In genomic region chr7:44261239-44261638, GRCh38 we compare ENCODE assay signal across 21 cellular contexts.
DNase-seq lines count a peak whose midpoint lies in the region; ATAC-seq, FAIRE-seq and TF ChIP-seq lines count a peak whose summit lies in the region.
"Had no signal": no experiment of that assay in that cellular context is flagged by ENCODE, and none has a peak within 500 bp of the region (broad histone marks: within the 10 kb centered on the region; RNA-seq: fewer than 3 reads in every experiment).

No MANE protein-coding gene starts in this region.

- no peak for FAIRE-seq in K562 (lab: Jason Lieb, UNC)
- FAIRE-seq: A549 had no signal

- H3K36me3 ChIP-seq in K562 (ENCODE audit: control insufficient read depth, insufficient read depth, low read length): no peaks in the 10 kb centered on the region
- H3K36me3 ChIP-seq: colonic mucosa, neutrophil had no signal

- peaks cover 33 to 43% of the 10 kb centered on the region in 2 experiments for H3K27me3 ChIP-seq in K562 (ENCODE audit: control insufficient read depth in 2 of 2, insufficient read depth in 2 of 2, low read length in 2 of 2)
- H3K27me3 ChIP-seq: body of pancreas, colonic mucosa, neutrophil had no signal

- DNase-seq in stimulated activated naive CD8-positive, alpha-beta T cell treated with anti-CD3 and anti-CD28 coated beads, Interleukin-15, Interleukin-2, amounts not matched to agents 100 U/mL and 50 U/mL, for 24 hours: peak; percentile 23
- DNase-seq in stimulated activated naive CD8-positive, alpha-beta T cell treated with anti-CD3 and anti-CD28 coated beads, Interleukin-15, amount 100 ng/mL, for 72 hours: no peak
- peak; percentile 80 to 86 for DNase-seq in NCI-H524 (lab: John Stamatoyannopoulos, UW)
- DNase-seq in K562 (ENCODE audit: extremely low read depth in 1 of 4, low spot score in 3 of 4): no peak
- no peak for DNase-seq in mesenteric fat pad (ENCODE audit: low spot score)
- no peak for DNase-seq in posterior vena cava (ENCODE audit: low spot score)
- DNase-seq in Ammon's horn (ENCODE audit: low spot score): no peak
- DNase-seq in cortex of kidney (lab: John Stamatoyannopoulos, UW): no peak
- DNase-seq: activated CD4-positive, alpha-beta T cell treated with anti-CD3 and anti-CD28 coated beads, Interleukin-2, amount 10 ng/mL, durations not matched to agents 7 days and 5 days; activated naive CD4-positive, alpha-beta T cell treated with anti-CD3 and anti-CD28 coated beads for 36 hours; body of pancreas; CD4-positive, alpha-beta T cell; colonic mucosa; left cardiac atrium; NCI-H1105 treated with DMSO at 0.1 percent for 48 hours; retina; stimulated activated naive CD4-positive, alpha-beta T cell treated with Interleukin-2 at 50 U/mL for 16 hours; trophoblast cell had no signal

- peaks cover under 1% of the 10 kb centered on the region; the same call in 1 of the 2 replicates for H4K20me1 ChIP-seq in K562 (replicated peaks; ENCODE audit: control insufficient read depth, insufficient read depth, low read length)

- H3K4me3 ChIP-seq in K562: no peak overlapping the region
- H3K4me3 ChIP-seq: A549, body of pancreas, colonic mucosa had no signal

- in situ Hi-C loops in K562 (cut with MboI): no loop called here

- no peak overlapping the region for H3K27ac Mint-ChIP-seq in stimulated activated naive CD8-positive, alpha-beta T cell treated with anti-CD3 and anti-CD28 coated beads, Interleukin-15, amount 100 ng/mL, for 72 hours
- H3K27ac Mint-ChIP-seq: activated CD4-positive, alpha-beta T cell treated with anti-CD3 and anti-CD28 coated beads, Interleukin-2, amount 10 ng/mL, durations not matched to agents 7 days and 5 days had no signal

- H3K9me3 Mint-ChIP-seq in stimulated activated naive CD8-positive, alpha-beta T cell treated with anti-CD3 and anti-CD28 coated beads, Interleukin-15, amount 100 ng/mL, for 72 hours: peaks cover 0 to under 1% of the 10 kb centered on the region in 2 donors
- H3K9me3 Mint-ChIP-seq: activated CD4-positive, alpha-beta T cell treated with anti-CD3 and anti-CD28 coated beads, Interleukin-2, amount 10 ng/mL, durations not matched to agents 7 days and 5 days; activated naive CD4-positive, alpha-beta T cell treated with anti-CD3 and anti-CD28 coated beads for 36 hours; CD4-positive, alpha-beta T cell had no signal

- TF ChIP-seq POLR2A in K562 (conservative IDR thresholded peaks at IDR 0.05): no peak

- no peaks in the 10 kb centered on the region for H3K9me3 ChIP-seq in K562 (replicated peaks; ENCODE audit: control insufficient read depth, insufficient read depth, low read depth, low read length)
- H3K9me3 ChIP-seq: A549, body of pancreas, colonic mucosa, neutrophil had no signal

- H3K4me1 ChIP-seq in K562 (replicated peaks in 1 of 2; ENCODE audit: control insufficient read depth in 2 of 2, insufficient read depth in 2 of 2, low read length in 2 of 2): peaks cover 25 to 26% of the 10 kb centered on the region in 2 experiments
- H3K4me1 ChIP-seq: A549, colonic mucosa had no signal

- peaks cover 66% of the 10 kb centered on the region for H3K4me1 Mint-ChIP-seq in stimulated activated naive CD8-positive, alpha-beta T cell treated with anti-CD3 and anti-CD28 coated beads, Interleukin-15, amount 100 ng/mL, for 72 hours

- no peak overlapping the region for H3K4me2 ChIP-seq in K562 (ENCODE audit: insufficient read depth, low read length)
- H3K4me2 ChIP-seq: A549 had no signal

- H3K27me3 Mint-ChIP-seq in stimulated activated naive CD8-positive, alpha-beta T cell treated with anti-CD3 and anti-CD28 coated beads, Interleukin-15, amount 100 ng/mL, for 72 hours: no peaks in the 10 kb centered on the region
- H3K27me3 Mint-ChIP-seq: activated CD4-positive, alpha-beta T cell treated with anti-CD3 and anti-CD28 coated beads, Interleukin-2, amount 10 ng/mL, durations not matched to agents 7 days and 5 days; CD4-positive, alpha-beta T cell had no signal

- 4% methylated on average over 5 of the region's 5 CpGs for WGBS in K562 (ENCODE audit: insufficient coverage, low coverage, missing lambda C conversion rate)

- no peak for TF ChIP-seq EP300 in K562 (IDR thresholded peaks at IDR 0.05; ENCODE audit: low read length)

- peak overlapping the region in 1 of 2 donors; percentile 16 for H3K4me3 Mint-ChIP-seq in stimulated activated naive CD8-positive, alpha-beta T cell treated with anti-CD3 and anti-CD28 coated beads, Interleukin-15, amount 100 ng/mL, for 72 hours
- H3K4me3 Mint-ChIP-seq: activated CD4-positive, alpha-beta T cell treated with anti-CD3 and anti-CD28 coated beads, Interleukin-2, amount 10 ng/mL, durations not matched to agents 7 days and 5 days; activated naive CD4-positive, alpha-beta T cell treated with anti-CD3 and anti-CD28 coated beads for 36 hours; CD4-positive, alpha-beta T cell had no signal

- H3K79me2 ChIP-seq in K562 (ENCODE audit: control insufficient read depth, insufficient read depth, low read length): no peaks in the 10 kb centered on the region

- BruUV-seq in K562 (replicated peaks; lab: Mats Ljungman, UMichigan): no TSS peak

- intact Hi-C loops in K562 (cut with micrococcal nuclease) (no loop called here), posterior vena cava (cut with DNase I) (no loop called here)

- TF ChIP-seq CTCF in K562 (IDR thresholded peaks at IDR 0.05 in 2 of 3, conservative IDR thresholded peaks at IDR 0.05 in 1 of 3; ENCODE audit: insufficient read depth in 2 of 3, low read depth in 1 of 3, low read length in 3 of 3): 0 out of 6 replicates have a peak, but pooled peaks of 1 of the 3 experiments have one; percentile 10

- H3K27ac ChIP-seq in K562 (ENCODE audit: extremely low read depth, low read depth, low read length): no peak overlapping the region
- H3K27ac ChIP-seq: A549, body of pancreas, colonic mucosa, neutrophil had no signal

- POLR2A ChIA-PET in K562 (lab: Yijun Ruan, JAX): interaction anchor here (0.6 to 1.1 kb wide), 2 partner anchors 31 to 392 kb away, joined by 3 read pairs; partner anchors contain the start of gene MRPS24

- ATAC-seq in stimulated activated naive CD8-positive, alpha-beta T cell treated with anti-CD3 and anti-CD28 coated beads, Interleukin-15, Interleukin-2, amounts not matched to agents 100 U/mL and 50 U/mL, for 24 hours: no peak
- no peak for ATAC-seq in stimulated activated naive CD8-positive, alpha-beta T cell treated with anti-CD3 and anti-CD28 coated beads, Interleukin-15, amount 100 ng/mL, for 72 hours
- ATAC-seq in K562: no peak
- ATAC-seq: A549, body of pancreas, left cardiac atrium, Right ventricle myocardium inferior had no signal

- no peak for TF ChIP-seq RAD21 in K562 (CRISPR knock-in tag; conservative IDR thresholded peaks at IDR 0.05 in 1 of 2, IDR thresholded peaks at IDR 0.05 in 1 of 2)

- no peak overlapping the region for H2AFZ ChIP-seq in K562 (ENCODE audit: low read depth, low read length)

- no peaks in the 10 kb centered on the region for H3K9me1 ChIP-seq in K562 (ENCODE audit: control insufficient read depth, insufficient read depth, low read length)

- CTCF ChIA-PET in K562 (lab: Yijun Ruan, JAX; ENCODE audit: low intra/inter-chr PET ratio): no interaction called here

- no peak overlapping the region for H3K9ac ChIP-seq in K562 (ENCODE audit: insufficient read depth in 1 of 2, low read depth in 2 of 2, low read length in 2 of 2)

TF ChIP-seq in K562, 482 proteins besides CTCF, POLR2A, EP300 and RAD21:
- TF ChIP-seq ZNF239 (CRISPR knock-in tag; IDR thresholded peaks at IDR 0.05) (no peak), FOS (IDR thresholded peaks at IDR 0.05; ENCODE audit: extremely low read depth, insufficient read length) (no peak), ZBTB7A (IDR thresholded peaks at IDR 0.05; ENCODE audit: borderline replicate concordance, control insufficient read depth, low read depth, low read length) (peak; percentile 65; the same call in 1 of the 2 replicates), HDAC2 (IDR thresholded peaks at IDR 0.05) (no peak), ZBTB2 (IDR thresholded peaks at IDR 0.05) (no peak)

Comparison
In these comparisons a context has a peak if more than half of its experiments do, and no peak if none do; other contexts are left out.
1. DNase-seq: peak in stimulated activated naive CD8-positive, alpha-beta T cell treated with anti-CD3 and anti-CD28 coated beads, Interleukin-15, Interleukin-2, amounts not matched to agents 100 U/mL and 50 U/mL, for 24 hours (single experiment) and NCI-H524 (2 of 2); none in stimulated activated naive CD8-positive, alpha-beta T cell treated with anti-CD3 and anti-CD28 coated beads, Interleukin-15, amount 100 ng/mL, for 72 hours (0 of 2), K562 (0 of 4), mesenteric fat pad (single experiment), posterior vena cava (single experiment), Ammon's horn (single experiment) and cortex of kidney (single experiment).